In genomic region chr10:73215749-73216148, GRCh38 we compare ENCODE assay signal across 9 cellular contexts.
"Had no signal": no experiment of that assay in that cellular context is flagged by ENCODE, and none has a peak within 500 bp of the region (broad histone marks: within the 10 kb centered on the region; RNA-seq: fewer than 3 reads in every experiment).

No MANE protein-coding gene starts in this region.

- H3K4me3 ChIP-seq: GM23248, HAP-1 had no signal

- DNase-seq: GM23248, GOT3, H7, HFFc6, KBM-7 had no signal

- H3K27ac Mint-ChIP-seq: HFFc6, IgD-negative memory B cell had no signal

- H3K36me3 ChIP-seq: HAP-1 had no signal

- H3K27ac ChIP-seq: GM23248 had no signal

- H3K9ac ChIP-seq: GM23248 had no signal

- ATAC-seq: HCT116 had no signal

- H2AFZ ChIP-seq: GM23248 had no signal

- H3K4me3 Mint-ChIP-seq: HFFc6 had no signal

- FAIRE-seq: HTR-8/SVneo had no signal

- H3K4me1 ChIP-seq: HAP-1 had no signal

- H3K9me3 ChIP-seq: HAP-1 had no signal

- H3K9me3 Mint-ChIP-seq: HFFc6 had no signal

- H3K27me3 Mint-ChIP-seq: IgD-negative memory B cell had no signal
